In genomic region chr3:12963869-12964712, GRCh38 we compare ENCODE assay signal across 8 cellular contexts.
A peak's percentile ranks its signal among the peaks of the same experiment; 100 is the strongest.
DNase-seq lines count a peak whose midpoint lies in the region; ATAC-seq and TF ChIP-seq lines count a peak whose summit lies in the region.

No MANE protein-coding gene starts in this region.

- peaks cover 34% of the 10 kb centered on the region for H4K20me1 ChIP-seq in OCI-LY7 (ENCODE audit: insufficient read depth, low read length)

- 34 to 62% methylated on average over 4 to 7 of the region's 9 CpGs for WGBS in gastroesophageal sphincter (ENCODE audit: low coverage in 1 of 2), 2 donors

- H3K9me3 Mint-ChIP-seq in activated CD4-positive, alpha-beta T cell treated with anti-CD3 and anti-CD28 coated beads, Interleukin-2, amount 10 ng/mL, durations not matched to agents 24 days and 14 days, result no peaks in the 10 kb centered on the region
- H3K9me3 Mint-ChIP-seq in stimulated activated memory B cell treated with anti-CD40 and anti-IgM and Interleukin-4, amounts not matched to agents 10 μg/mL and 1 μg/mL and 100 μg/mL, for 72 hours, result no peaks in the 10 kb centered on the region

- peaks cover 7% of the 10 kb centered on the region for H3K36me3 Mint-ChIP-seq in activated CD4-positive, alpha-beta T cell treated with anti-CD3 and anti-CD28 coated beads, Interleukin-2, amount 10 ng/mL, durations not matched to agents 24 days and 14 days (ENCODE audit: low read depth)
- peaks cover 12% of the 10 kb centered on the region for H3K36me3 Mint-ChIP-seq in stimulated activated memory B cell treated with anti-CD40 and anti-IgM and Interleukin-4, amounts not matched to agents 10 μg/mL and 1 μg/mL and 100 μg/mL, for 72 hours

- H3K4me3 ChIP-seq in OCI-LY7 (ENCODE audit: low read depth, low read length, poor library complexity, severe bottlenecking), result no peak overlapping the region
- H3K4me3 ChIP-seq in gastroesophageal sphincter, result no peak overlapping the region

- peak overlapping the region; percentile 87 for H3K27ac Mint-ChIP-seq in activated CD4-positive, alpha-beta T cell treated with anti-CD3 and anti-CD28 coated beads, Interleukin-2, amount 10 ng/mL, durations not matched to agents 24 days and 14 days
- H3K27ac Mint-ChIP-seq in stimulated activated memory B cell treated with anti-CD40 and anti-IgM and Interleukin-4, amounts not matched to agents 10 μg/mL and 1 μg/mL and 100 μg/mL, for 72 hours, result peak overlapping the region; percentile 27

- H2AFZ ChIP-seq in OCI-LY7 (ENCODE audit: low read length), result no peak overlapping the region

- intact Hi-C loops in activated CD4-positive, alpha-beta T cell treated with anti-CD3 and anti-CD28 coated beads, Interleukin-2, amount 10 ng/mL, durations not matched to agents 24 days and 14 days (cut with micrococcal nuclease), result loop anchor here (1.0 kb wide), 2 partner anchors 15 to 47 kb away; no protein-coding TSS in a partner anchor
- intact Hi-C loops in OCI-LY7 (cut with micrococcal nuclease; ENCODE audit: unreplicated experiment), result no loop called here

- peaks cover 59% of the 10 kb centered on the region for H3K4me1 Mint-ChIP-seq in activated CD4-positive, alpha-beta T cell treated with anti-CD3 and anti-CD28 coated beads, Interleukin-2, amount 10 ng/mL, durations not matched to agents 24 days and 14 days
- H3K4me1 Mint-ChIP-seq in stimulated activated memory B cell treated with anti-CD40 and anti-IgM and Interleukin-4, amounts not matched to agents 10 μg/mL and 1 μg/mL and 100 μg/mL, for 72 hours, result peaks cover 96% of the 10 kb centered on the region

- no peak for TF ChIP-seq POLR2A in gastroesophageal sphincter (IDR thresholded peaks at IDR 0.05)

- CTCF ChIA-PET in OCI-LY7 (lab: Charles Lee; ENCODE audit: unreplicated experiment), result no interaction called here

- no peak for TF ChIP-seq CTCF in OCI-LY7 (conservative IDR thresholded peaks at IDR 0.05; ENCODE audit: low read length)
- TF ChIP-seq CTCF in gastroesophageal sphincter (IDR thresholded peaks at IDR 0.05), result no peak
- TF ChIP-seq CTCF in GM20000 (IDR thresholded peaks at IDR 0.05; ENCODE audit: extremely low read depth, missing control alignments), result no peak

- POLR2A ChIA-PET in OCI-LY7 (lab: Charles Lee), result interaction anchor here (0.5 to 0.6 kb wide), 2 partner anchors 265 to 635 kb away, joined by 3 read pairs; no protein-coding TSS in a partner anchor

- no peak for DNase-seq in activated CD4-positive, alpha-beta T cell treated with anti-CD3 and anti-CD28 coated beads, Interleukin-2, amount 10 ng/mL, durations not matched to agents 24 days and 14 days
- DNase-seq in activated CD4-positive, alpha-beta T cell treated with anti-CD3 and anti-CD28 coated beads, Interleukin-2, amount 50 U/mL, for 4 hours, result no peak
- no peak for DNase-seq in OCI-LY7 (ENCODE audit: low spot score)
- no peak for DNase-seq in NOMO-1 (lab: John Stamatoyannopoulos, UW; ENCODE audit: unreplicated experiment in 2 of 2)
- DNase-seq in GM20000 (ENCODE audit: low spot score), result no peak

- H3K4me1 ChIP-seq in OCI-LY7 (ENCODE audit: insufficient read depth, low read length, poor library complexity, severe bottlenecking) (peaks cover 45% of the 10 kb centered on the region), gastroesophageal sphincter (peaks cover 0 to 95% (median 78%) of the 10 kb centered on the region in 3 donors)

- TF ChIP-seq EP300 in gastroesophageal sphincter (IDR thresholded peaks at IDR 0.05), result no peak

- no peaks in the 10 kb centered on the region for H3K9me2 ChIP-seq in OCI-LY7 (ENCODE audit: insufficient read depth, low read length)

- H3K4me3 Mint-ChIP-seq in activated CD4-positive, alpha-beta T cell treated with anti-CD3 and anti-CD28 coated beads, Interleukin-2, amount 10 ng/mL, durations not matched to agents 24 days and 14 days, result peak overlapping the region; percentile 37
- no peak overlapping the region for H3K4me3 Mint-ChIP-seq in stimulated activated memory B cell treated with anti-CD40 and anti-IgM and Interleukin-4, amounts not matched to agents 10 μg/mL and 1 μg/mL and 100 μg/mL, for 72 hours

- BruUV-seq in OCI-LY7 (replicated peaks; lab: Mats Ljungman, UMichigan), result no TSS peak

- 0 out of 2 replicates have a peak overlapping the region, but pooled peaks have one; percentile 24 for H3K4me2 ChIP-seq in OCI-LY7 (ENCODE audit: low read length)

- no peaks in the 10 kb centered on the region for H3K27me3 ChIP-seq in gastroesophageal sphincter

- H3K9me3 ChIP-seq in OCI-LY7 (ENCODE audit: low read length) (no peaks in the 10 kb centered on the region), gastroesophageal sphincter (no peaks in the 10 kb centered on the region)

- peaks cover 46% of the 10 kb centered on the region for H3K79me2 ChIP-seq in OCI-LY7 (ENCODE audit: insufficient read depth, low read depth, low read length)

- no peak overlapping the region for H3K27ac ChIP-seq in OCI-LY7 (ENCODE audit: low read depth, low read length, poor library complexity, severe bottlenecking)
- peak overlapping the region in 3 of 4 donors; percentile 29 to 57 (median 41) for H3K27ac ChIP-seq in gastroesophageal sphincter

- H3K36me3 ChIP-seq in OCI-LY7 (ENCODE audit: insufficient read depth, low read length) (peaks cover 8% of the 10 kb centered on the region; the same call in 1 of the 2 replicates), gastroesophageal sphincter (no peaks in the 10 kb centered on the region)

- peaks cover 3% of the 10 kb centered on the region for H3K27me3 Mint-ChIP-seq in activated CD4-positive, alpha-beta T cell treated with anti-CD3 and anti-CD28 coated beads, Interleukin-2, amount 10 ng/mL, durations not matched to agents 24 days and 14 days
- no peaks in the 10 kb centered on the region for H3K27me3 Mint-ChIP-seq in stimulated activated memory B cell treated with anti-CD40 and anti-IgM and Interleukin-4, amounts not matched to agents 10 μg/mL and 1 μg/mL and 100 μg/mL, for 72 hours

- ATAC-seq in gastroesophageal sphincter (peak; percentile 23), GM19395 (IDR thresholded peaks at IDR 0.05; ENCODE audit: unreplicated experiment) (no peak)
- ATAC-seq in stimulated activated memory B cell treated with anti-CD40 and anti-IgM and Interleukin-4, amounts not matched to agents 10 μg/mL and 1 μg/mL and 100 μg/mL, for 72 hours, result no peak
